ENCODE assay signal across 9 cellular contexts in genomic region chr3:123688241-123688747, GRCh38.
A peak's percentile ranks its signal among the peaks of the same experiment; 100 is the strongest.
DNase-seq lines count a peak whose midpoint lies in the region; ATAC-seq lines count a peak whose summit lies in the region.
"Had no signal": no experiment of that assay in that cellular context is flagged by ENCODE, and none has a peak within 500 bp of the region (broad histone marks: within the 10 kb centered on the region; RNA-seq: fewer than 3 reads in every experiment).

No MANE protein-coding gene starts in this region.

- no peak for ATAC-seq in HG02798 (IDR thresholded peaks at IDR 0.05; ENCODE audit: poor library complexity, unreplicated experiment)

- DNase-seq in AG20443 (ENCODE audit: low spot score) (peak; percentile 94), RKO (ENCODE audit: low spot score) (peak; percentile 85), pulmonary artery endothelial cell (ENCODE audit: low read depth, low spot score) (peak; percentile 81), NCI-H2196 treated with DMSO at 0.1 percent for 48 hours (lab: John Stamatoyannopoulos, UW; ENCODE audit: unreplicated experiment) (no peak), occipital lobe (lab: John Stamatoyannopoulos, UW) (no peak)
- no peak for DNase-seq in stimulated activated CD4-positive, alpha-beta T cell treated with anti-CD3 and anti-CD28 coated beads, Interleukin-4, amount 100 ng/mL, for 24 hours
- DNase-seq: Caco-2 had no signal

- WGBS in esophagus, 2 donors = 78 to 83% methylated on average over 4 of the region's 4 CpGs

- H3K27me3 ChIP-seq in esophagus (ENCODE audit: control insufficient read depth in 1 of 2, insufficient read depth in 2 of 2, low read length in 2 of 2) = no peaks in the 10 kb centered on the region

- peaks cover 0 to 3% of the 10 kb centered on the region in 2 donors for H3K4me1 ChIP-seq in esophagus (ENCODE audit: control insufficient read depth in 2 of 2, insufficient read depth in 2 of 2, low read length in 1 of 2)
- H3K4me1 ChIP-seq: Caco-2 had no signal

- H3K27ac ChIP-seq in esophagus (ENCODE audit: low read depth in 2 of 2, low read length in 1 of 2) = peak overlapping the region; percentile 33 to 40

- no peaks in the 10 kb centered on the region for H3K9me3 ChIP-seq in esophagus (ENCODE audit: control insufficient read depth in 2 of 2, insufficient read depth in 1 of 2, low read depth in 1 of 2, low read length in 1 of 2)
- H3K9me3 ChIP-seq: Caco-2 had no signal

- H3K4me3 ChIP-seq in esophagus (ENCODE audit: low read depth in 1 of 2, low read length in 2 of 2) = no peak overlapping the region

- no peaks in the 10 kb centered on the region for H3K36me3 ChIP-seq in esophagus (ENCODE audit: control insufficient read depth in 2 of 2, insufficient read depth in 2 of 2, low read length in 1 of 2)

Comparison
In these comparisons a context has a peak if more than half of its experiments do, and no peak if none do; other contexts are left out.
1. DNase-seq: peak in AG20443 (single experiment), RKO (single experiment) and pulmonary artery endothelial cell (single experiment); none in stimulated activated CD4-positive, alpha-beta T cell treated with anti-CD3 and anti-CD28 coated beads, Interleukin-4, amount 100 ng/mL, for 24 hours (single experiment), NCI-H2196 treated with DMSO at 0.1 percent for 48 hours (single experiment) and occipital lobe (single experiment).